Comparison of ENCODE assay signal across 8 cellular contexts in genomic region chr19:55257461-55258411, GRCh38. TPM values are rescaled to one million over a fixed set of nuclear protein-coding genes. Genes with fewer than 3 reads are reported as not detected.
DNase-seq lines count a peak whose midpoint lies in the region; ATAC-seq lines count a peak whose summit lies in the region.

No MANE protein-coding gene starts in this region.

- peak overlapping the region; percentile 95 to 99 (median 98) for H3K27ac Mint-ChIP-seq in CD8-positive, alpha-beta memory T cell
- peak overlapping the region; percentile 98 for H3K27ac Mint-ChIP-seq in activated CD4-positive, alpha-beta T cell treated with anti-CD3 and anti-CD28 coated beads, Interleukin-2, amount 10 ng/mL, durations not matched to agents 7 days and 5 days

- H3K36me3 ChIP-seq in CD8-positive, alpha-beta memory T cell (ENCODE audit: insufficient read depth, low read length) = no peaks in the 10 kb centered on the region
- H3K36me3 ChIP-seq in trophoblast cell (ENCODE audit: control insufficient read depth in 1 of 2, insufficient read depth in 2 of 2, low read length in 2 of 2) = peaks cover 0 to 7% of the 10 kb centered on the region in 2 experiments

- WGBS in trophoblast cell (ENCODE audit: extremely low coverage, insufficient coverage, insufficient read length) = no CpG with 5 or more reads among the region's 49 CpGs

- H3K4ac ChIP-seq in trophoblast cell (ENCODE audit: low read depth, low read length) = peak overlapping the region; percentile 97

- H3K4me1 Mint-ChIP-seq in CD8-positive, alpha-beta memory T cell = peaks cover 51 to 60% (median 54%) of the 10 kb centered on the region in 3 donors
- H3K4me1 Mint-ChIP-seq in activated CD4-positive, alpha-beta T cell treated with anti-CD3 and anti-CD28 coated beads, Interleukin-2, amount 10 ng/mL, durations not matched to agents 7 days and 5 days = peaks cover 48% of the 10 kb centered on the region

- no peak overlapping the region for H2BK12ac ChIP-seq in trophoblast cell (ENCODE audit: low read length)

- H3K14ac ChIP-seq in trophoblast cell (ENCODE audit: low read length) = peak overlapping the region; percentile 51

- peak overlapping the region; percentile 15 for H2BK120ac ChIP-seq in trophoblast cell (ENCODE audit: insufficient read depth, low read length, poor library complexity)

- no peaks in the 10 kb centered on the region for H3K27me3 ChIP-seq in CD8-positive, alpha-beta memory T cell (ENCODE audit: insufficient read depth, low read length, poor library complexity, severe bottlenecking)
- no peaks in the 10 kb centered on the region for H3K27me3 ChIP-seq in trophoblast cell (ENCODE audit: insufficient read depth, low read length)

- H3K4me2 ChIP-seq in trophoblast cell (ENCODE audit: low read length) = peak overlapping the region; percentile 92

- no peak overlapping the region for H2AFZ ChIP-seq in trophoblast cell (ENCODE audit: insufficient read depth, low read length, poor library complexity)

- POLR2A ChIA-PET in CD8-positive, alpha-beta memory T cell (lab: Charles Lee) = interaction anchor here (0.7 to 1.2 kb wide), 3 partner anchors 22 to 397 kb away, joined by 3 to 6 read pairs (median 3); partner anchors contain the start of genes HSPBP1 and U2AF2
- POLR2A ChIA-PET in activated CD4-positive, alpha-beta T cell treated with anti-CD3 and anti-CD28 coated beads, Interleukin-2, amount 10 ng/mL, durations not matched to agents 7 days and 5 days (lab: Charles Lee) = no interaction called here

- peaks cover 0 to 38% (median 3%) of the 10 kb centered on the region in 3 donors for H3K36me3 Mint-ChIP-seq in CD8-positive, alpha-beta memory T cell
- peaks cover 47% of the 10 kb centered on the region for H3K36me3 Mint-ChIP-seq in activated CD4-positive, alpha-beta T cell treated with anti-CD3 and anti-CD28 coated beads, Interleukin-2, amount 10 ng/mL, durations not matched to agents 7 days and 5 days (ENCODE audit: low read depth)

- ATAC-seq in left lobe of liver (no peak), GM21576 (IDR thresholded peaks at IDR 0.05; ENCODE audit: unreplicated experiment) (no peak)

- H3K9ac ChIP-seq in trophoblast cell (ENCODE audit: low read length) = peak overlapping the region; percentile 92

- H3K27me3 Mint-ChIP-seq in CD8-positive, alpha-beta memory T cell = peaks cover 0 to 3% of the 10 kb centered on the region in 2 donors
- no peaks in the 10 kb centered on the region for H3K27me3 Mint-ChIP-seq in activated CD4-positive, alpha-beta T cell treated with anti-CD3 and anti-CD28 coated beads, Interleukin-2, amount 10 ng/mL, durations not matched to agents 7 days and 5 days

- no peak overlapping the region for H4K91ac ChIP-seq in trophoblast cell (ENCODE audit: low read depth, low read length)

- H4K12ac ChIP-seq in trophoblast cell (ENCODE audit: low read depth, low read length) = no peak overlapping the region

- no peak overlapping the region for H3K23ac ChIP-seq in trophoblast cell (ENCODE audit: low read length)

- H3K9me3 ChIP-seq in CD8-positive, alpha-beta memory T cell (ENCODE audit: low read length) = no peaks in the 10 kb centered on the region
- no peaks in the 10 kb centered on the region for H3K9me3 ChIP-seq in trophoblast cell (ENCODE audit: insufficient read depth, low read depth, low read length)

- CTCF ChIA-PET in CD8-positive, alpha-beta memory T cell (lab: Charles Lee) = interaction anchor here (0.8 kb wide), 1 partner anchor 116 kb away, joined by 3 read pairs; no protein-coding TSS in a partner anchor
- CTCF ChIA-PET in activated CD4-positive, alpha-beta T cell treated with anti-CD3 and anti-CD28 coated beads, Interleukin-2, amount 10 ng/mL, durations not matched to agents 7 days and 5 days (lab: Charles Lee) = interaction anchor here (0.6 to 1.6 kb wide), 3 partner anchors 12 to 34 kb away, joined by 3 to 5 read pairs (median 3); no protein-coding TSS in a partner anchor

- peaks cover 51% of the 10 kb centered on the region for H3K4me1 ChIP-seq in CD8-positive, alpha-beta memory T cell (ENCODE audit: insufficient read depth, low read length)
- H3K4me1 ChIP-seq in trophoblast cell (ENCODE audit: control insufficient read depth in 1 of 2, insufficient read depth in 2 of 2, low read length in 2 of 2) = peaks cover 16 to 26% of the 10 kb centered on the region in 2 experiments

- peak overlapping the region; percentile 8 for H3K18ac ChIP-seq in trophoblast cell (ENCODE audit: low read length)

- H2BK5ac ChIP-seq in trophoblast cell (ENCODE audit: low read depth, low read length, poor library complexity) = no peak overlapping the region

- H4K8ac ChIP-seq in trophoblast cell (ENCODE audit: low read depth, low read length) = no peak overlapping the region

- peak overlapping the region; percentile 83 for H3K27ac ChIP-seq in CD8-positive, alpha-beta memory T cell (ENCODE audit: low read depth, low read length)
- no peak overlapping the region for H3K27ac ChIP-seq in trophoblast cell (ENCODE audit: low read depth, low read length)

- peak overlapping the region; percentile 89 for H3K4me3 ChIP-seq in CD8-positive, alpha-beta memory T cell (ENCODE audit: low read length)
- peak overlapping the region; percentile 86 for H3K4me3 ChIP-seq in trophoblast cell (ENCODE audit: low read depth, low read length)

- no peaks in the 10 kb centered on the region for H3K9me3 Mint-ChIP-seq in CD8-positive, alpha-beta memory T cell
- no peaks in the 10 kb centered on the region for H3K9me3 Mint-ChIP-seq in activated CD4-positive, alpha-beta T cell treated with anti-CD3 and anti-CD28 coated beads, Interleukin-2, amount 10 ng/mL, durations not matched to agents 7 days and 5 days

- H3K79me1 ChIP-seq in trophoblast cell (ENCODE audit: low read length) = peaks cover 13% of the 10 kb centered on the region

- peak in 1 of 5 donors; percentile 43 for DNase-seq in CD8-positive, alpha-beta memory T cell
- DNase-seq in HT-29 (ENCODE audit: low spot score) (peak; percentile 47), fibroblast of peridontal ligament (ENCODE audit: extremely low read depth) (peak; percentile 5), trophoblast cell (peak in 1 of 2 donors; percentile 4), hippocampal formation (lab: John Stamatoyannopoulos, UW) (no peak), left lobe of liver (ENCODE audit: low spot score) (no peak)
- peak; percentile 28 for DNase-seq in activated CD4-positive, alpha-beta T cell treated with anti-CD3 and anti-CD28 coated beads, Interleukin-2, amount 10 ng/mL, durations not matched to agents 7 days and 5 days

- peaks cover 33% of the 10 kb centered on the region for H3K79me2 ChIP-seq in trophoblast cell (ENCODE audit: control insufficient read depth, insufficient read depth, low read length, poor library complexity)

- H3K4me3 Mint-ChIP-seq in CD8-positive, alpha-beta memory T cell = peak overlapping the region; percentile 95 to 98 (median 98)
- peak overlapping the region; percentile 95 for H3K4me3 Mint-ChIP-seq in activated CD4-positive, alpha-beta T cell treated with anti-CD3 and anti-CD28 coated beads, Interleukin-2, amount 10 ng/mL, durations not matched to agents 7 days and 5 days

- H2AK5ac ChIP-seq in trophoblast cell (ENCODE audit: low read length) = peak overlapping the region; percentile 5

RNA-seq across cellular contexts. Expression of gene PPP6R1, which starts 1.1 kb away (rescaled TPM):
- 100 to 1,000 TPM; 216 to 225 TPM for total RNA-seq in CD8-positive, alpha-beta memory T cell
- polyA plus RNA-seq in CD8-positive, alpha-beta memory T cell = 143 TPM
- 111 and 131 TPM in 2 replicates for total RNA-seq in HT-29 (2014; rRNA removed; shearing (Covaris generic))
- 100 to 1,000 TPM; 189 to 222 TPM for total RNA-seq in activated CD4-positive, alpha-beta T cell treated with anti-CD3 and anti-CD28 coated beads, Interleukin-2, amount 10 ng/mL, durations not matched to agents 7 days and 5 days
- 46.5 and 48.3 TPM in 2 replicates for polyA plus RNA-seq in trophoblast cell (2013)
- total RNA-seq in left lobe of liver = 30.3 TPM

RNA-seq across cellular contexts. Expression of gene HSPBP1, which starts 22.2 kb away (rescaled TPM):
- total RNA-seq in CD8-positive, alpha-beta memory T cell = 10 to 100 TPM; 82.9 to 84.1 TPM
- polyA plus RNA-seq in CD8-positive, alpha-beta memory T cell = 46.4 TPM
- total RNA-seq in HT-29 (2014; rRNA removed; shearing (Covaris generic)) = 173 and 177 TPM in 2 replicates
- 10 to 100 TPM; 23.1 to 26.9 TPM for total RNA-seq in activated CD4-positive, alpha-beta T cell treated with anti-CD3 and anti-CD28 coated beads, Interleukin-2, amount 10 ng/mL, durations not matched to agents 7 days and 5 days
- polyA plus RNA-seq in trophoblast cell (2013) = 24.4 TPM in 2 replicates
- 15.7 TPM for total RNA-seq in left lobe of liver

RNA-seq across cellular contexts. Expression of gene BRSK1, which starts 26.1 kb away (rescaled TPM):
- total RNA-seq in CD8-positive, alpha-beta memory T cell = 1 to 10 TPM; 4.1 to 5.7 TPM
- polyA plus RNA-seq in CD8-positive, alpha-beta memory T cell = 0.82 TPM
- 0.37 and 1.9 TPM in 2 replicates for total RNA-seq in HT-29 (2014; rRNA removed; shearing (Covaris generic))
- 1 to 10 TPM; 6.8 TPM for total RNA-seq in activated CD4-positive, alpha-beta T cell treated with anti-CD3 and anti-CD28 coated beads, Interleukin-2, amount 10 ng/mL, durations not matched to agents 7 days and 5 days
- 5.7 and 6.9 TPM in 2 replicates for polyA plus RNA-seq in trophoblast cell (2013)
- 0.55 TPM for total RNA-seq in left lobe of liver

RNA-seq across cellular contexts. Expression of gene TMEM86B, which starts 29.2 kb away (rescaled TPM):
- 10 to 100 TPM in 1 of 2 experiments, 1 to 10 TPM in 1; 8.5 to 10.3 TPM for total RNA-seq in CD8-positive, alpha-beta memory T cell
- 2.9 TPM for polyA plus RNA-seq in CD8-positive, alpha-beta memory T cell
- total RNA-seq in HT-29 (2014; rRNA removed; shearing (Covaris generic)) = 9.9 and 10.6 TPM in 2 replicates
- 10 to 100 TPM; 12.7 to 16.7 TPM for total RNA-seq in activated CD4-positive, alpha-beta T cell treated with anti-CD3 and anti-CD28 coated beads, Interleukin-2, amount 10 ng/mL, durations not matched to agents 7 days and 5 days
- 1.2 TPM in 2 replicates for polyA plus RNA-seq in trophoblast cell (2013)
- 15.5 TPM for total RNA-seq in left lobe of liver

RNA-seq across cellular contexts. Expression of gene PTPRH, which starts 48.4 kb away (rescaled TPM):
- total RNA-seq in CD8-positive, alpha-beta memory T cell = not detected
- not detected for polyA plus RNA-seq in CD8-positive, alpha-beta memory T cell
- total RNA-seq in HT-29 (2014; rRNA removed; shearing (Covaris generic)) = 87.1 and 103 TPM in 2 replicates
- total RNA-seq in activated CD4-positive, alpha-beta T cell treated with anti-CD3 and anti-CD28 coated beads, Interleukin-2, amount 10 ng/mL, durations not matched to agents 7 days and 5 days = not detected
- polyA plus RNA-seq in trophoblast cell (2013) = 0.11 TPM in 2 replicates
- 6.3 TPM for total RNA-seq in left lobe of liver

Comparison
In these comparisons a context has a peak if more than half of its experiments do, and no peak if none do; other contexts are left out.
1. DNase-seq: peak in HT-29 (single experiment), activated CD4-positive, alpha-beta T cell treated with anti-CD3 and anti-CD28 coated beads, Interleukin-2, amount 10 ng/mL, durations not matched to agents 7 days and 5 days (single experiment) and fibroblast of peridontal ligament (single experiment); none in hippocampal formation (0 of 2) and left lobe of liver (single experiment).